ENCODE assay signal across 10 cellular contexts in genomic region chr5:138273834-138274188, GRCh38. TPM values are rescaled to one million over a fixed set of nuclear protein-coding genes. Genes with fewer than 3 reads are reported as not detected.
DNase-seq lines count a peak whose midpoint lies in the region; ATAC-seq lines count a peak whose summit lies in the region.
"Had no signal": no experiment of that assay in that cellular context is flagged by ENCODE, and none has a peak within 500 bp of the region (broad histone marks: within the 10 kb centered on the region; RNA-seq: fewer than 3 reads in every experiment).

No MANE protein-coding gene starts in this region.

- no peak overlapping the region for H3K27ac Mint-ChIP-seq in activated T-cell treated with anti-CD3 and anti-CD28 coated beads, Interleukin-2, amount 50 U/mL, for 72 hours
- no peak overlapping the region for H3K27ac Mint-ChIP-seq in activated naive CD8-positive, alpha-beta T cell treated with anti-CD3 and anti-CD28 coated beads for 36 hours
- H3K27ac Mint-ChIP-seq in stimulated activated naive B cell treated with anti-CD40 and anti-IgM and Interleukin-4, amounts not matched to agents 10 μg/mL and 1 μg/mL and 100 μg/mL, for 72 hours, result no peak overlapping the region

- peaks cover 7% of the 10 kb centered on the region for H3K4me1 Mint-ChIP-seq in activated T-cell treated with anti-CD3 and anti-CD28 coated beads, Interleukin-2, amount 50 U/mL, for 72 hours (ENCODE audit: low read depth)
- peaks cover 4% of the 10 kb centered on the region for H3K4me1 Mint-ChIP-seq in activated T-cell treated with anti-CD3 and anti-CD28 coated beads, Interleukin-2, amount 50 U/mL, for 4 hours (ENCODE audit: low read depth)
- H3K4me1 Mint-ChIP-seq in activated naive CD8-positive, alpha-beta T cell treated with anti-CD3 and anti-CD28 coated beads for 36 hours, result peaks cover 13% of the 10 kb centered on the region
- H3K4me1 Mint-ChIP-seq in stimulated activated naive B cell treated with anti-CD40 and anti-IgM and Interleukin-4, amounts not matched to agents 10 μg/mL and 1 μg/mL and 100 μg/mL, for 72 hours, result peaks cover 5 to 7% of the 10 kb centered on the region in 2 donors

- no peaks in the 10 kb centered on the region for H3K36me3 ChIP-seq in iPS-20b (ENCODE audit: insufficient read depth, low read depth, low read length)
- H3K36me3 ChIP-seq in effector memory CD4-positive, alpha-beta T cell (ENCODE audit: control insufficient read depth, insufficient read depth, low read length), result no peaks in the 10 kb centered on the region

- H3K4me3 Mint-ChIP-seq in activated T-cell treated with anti-CD3 and anti-CD28 coated beads, Interleukin-2, amount 50 U/mL, for 72 hours, result peak overlapping the region; percentile 52 to 67
- H3K4me3 Mint-ChIP-seq in activated T-cell treated with anti-CD3 and anti-CD28 coated beads, Interleukin-2, amount 50 U/mL, for 4 hours, result no peak overlapping the region
- peak overlapping the region; percentile 49 for H3K4me3 Mint-ChIP-seq in activated naive CD8-positive, alpha-beta T cell treated with anti-CD3 and anti-CD28 coated beads for 36 hours
- peak overlapping the region; percentile 46 to 68 for H3K4me3 Mint-ChIP-seq in stimulated activated naive B cell treated with anti-CD40 and anti-IgM and Interleukin-4, amounts not matched to agents 10 μg/mL and 1 μg/mL and 100 μg/mL, for 72 hours

- peaks cover 0 to 2% of the 10 kb centered on the region in 2 donors for H3K36me3 Mint-ChIP-seq in activated T-cell treated with anti-CD3 and anti-CD28 coated beads, Interleukin-2, amount 50 U/mL, for 72 hours (ENCODE audit: insufficient read depth in 2 of 2)
- H3K36me3 Mint-ChIP-seq in activated T-cell treated with anti-CD3 and anti-CD28 coated beads, Interleukin-2, amount 50 U/mL, for 4 hours (ENCODE audit: insufficient read depth), result no peaks in the 10 kb centered on the region
- no peaks in the 10 kb centered on the region for H3K36me3 Mint-ChIP-seq in activated naive CD8-positive, alpha-beta T cell treated with anti-CD3 and anti-CD28 coated beads for 36 hours
- no peaks in the 10 kb centered on the region for H3K36me3 Mint-ChIP-seq in stimulated activated naive B cell treated with anti-CD40 and anti-IgM and Interleukin-4, amounts not matched to agents 10 μg/mL and 1 μg/mL and 100 μg/mL, for 72 hours

- no peak for DNase-seq in activated T-cell treated with anti-CD3 and anti-CD28 coated beads, Interleukin-2, amount 50 U/mL, for 72 hours
- DNase-seq in activated T-cell treated with anti-CD3 and anti-CD28 coated beads, Interleukin-2, amount 50 U/mL, for 4 hours, result no peak
- no peak for DNase-seq in activated naive CD8-positive, alpha-beta T cell treated with anti-CD3 and anti-CD28 coated beads for 36 hours
- DNase-seq in stimulated activated naive B cell treated with anti-CD40 and anti-IgM and Interleukin-4, amounts not matched to agents 10 μg/mL and 1 μg/mL and 100 μg/mL, for 72 hours, result no peak
- DNase-seq in GM19238 (ENCODE audit: insufficient read length, low spot score), result no peak
- DNase-seq in effector memory CD4-positive, alpha-beta T cell, result no peak
- DNase-seq: ACHN had no signal

- peaks cover 45% of the 10 kb centered on the region for H3K27me3 ChIP-seq in iPS-20b (ENCODE audit: insufficient read depth, low read length)
- H3K27me3 ChIP-seq in effector memory CD4-positive, alpha-beta T cell (replicated peaks; ENCODE audit: control insufficient read depth, insufficient read depth, low read length, poor library complexity, severe bottlenecking), result no peaks in the 10 kb centered on the region

- H3K9me3 ChIP-seq in iPS-20b (ENCODE audit: insufficient read depth, low read depth, low read length), result no peaks in the 10 kb centered on the region
- H3K9me3 ChIP-seq in effector memory CD4-positive, alpha-beta T cell (ENCODE audit: control insufficient read depth, low read length), result no peaks in the 10 kb centered on the region

- peaks cover 9% of the 10 kb centered on the region for H3K4me1 ChIP-seq in iPS-20b (ENCODE audit: insufficient read depth, low read length)
- H3K4me1 ChIP-seq in effector memory CD4-positive, alpha-beta T cell (ENCODE audit: control insufficient read depth, insufficient read depth, low read length, poor library complexity, severe bottlenecking), result no peaks in the 10 kb centered on the region

- H3K27ac ChIP-seq in iPS-20b (ENCODE audit: low read length), result no peak overlapping the region
- no peak overlapping the region for H3K27ac ChIP-seq in effector memory CD4-positive, alpha-beta T cell (ENCODE audit: insufficient read depth, low read length, poor library complexity, severe bottlenecking)

- peaks cover 33% of the 10 kb centered on the region for H3K27me3 Mint-ChIP-seq in activated T-cell treated with anti-CD3 and anti-CD28 coated beads, Interleukin-2, amount 50 U/mL, for 72 hours (ENCODE audit: low read depth)
- peaks cover 28% of the 10 kb centered on the region for H3K27me3 Mint-ChIP-seq in activated T-cell treated with anti-CD3 and anti-CD28 coated beads, Interleukin-2, amount 50 U/mL, for 4 hours (ENCODE audit: low read depth)
- peaks cover 57% of the 10 kb centered on the region for H3K27me3 Mint-ChIP-seq in activated naive CD8-positive, alpha-beta T cell treated with anti-CD3 and anti-CD28 coated beads for 36 hours
- peaks cover 24 to 35% of the 10 kb centered on the region in 2 donors for H3K27me3 Mint-ChIP-seq in stimulated activated naive B cell treated with anti-CD40 and anti-IgM and Interleukin-4, amounts not matched to agents 10 μg/mL and 1 μg/mL and 100 μg/mL, for 72 hours

- no peak for ATAC-seq in activated T-cell treated with anti-CD3 and anti-CD28 coated beads, Interleukin-2, amount 50 U/mL, for 72 hours (replicated peaks in 1 of 2)
- no peak for ATAC-seq in activated T-cell treated with anti-CD3 and anti-CD28 coated beads, Interleukin-2, amount 50 U/mL, for 4 hours
- ATAC-seq in stimulated activated naive B cell treated with anti-CD40 and anti-IgM and Interleukin-4, amounts not matched to agents 10 μg/mL and 1 μg/mL and 100 μg/mL, for 72 hours (replicated peaks), result no peak
- no peak for ATAC-seq in GM19035 (IDR thresholded peaks at IDR 0.05; ENCODE audit: unreplicated experiment)

- H3K9me3 Mint-ChIP-seq in activated T-cell treated with anti-CD3 and anti-CD28 coated beads, Interleukin-2, amount 50 U/mL, for 72 hours, result no peaks in the 10 kb centered on the region
- H3K9me3 Mint-ChIP-seq in activated T-cell treated with anti-CD3 and anti-CD28 coated beads, Interleukin-2, amount 50 U/mL, for 4 hours, result no peaks in the 10 kb centered on the region
- H3K9me3 Mint-ChIP-seq in activated naive CD8-positive, alpha-beta T cell treated with anti-CD3 and anti-CD28 coated beads for 36 hours, result no peaks in the 10 kb centered on the region
- H3K9me3 Mint-ChIP-seq in stimulated activated naive B cell treated with anti-CD40 and anti-IgM and Interleukin-4, amounts not matched to agents 10 μg/mL and 1 μg/mL and 100 μg/mL, for 72 hours, result no peaks in the 10 kb centered on the region

- H3K4me3 ChIP-seq in iPS-20b (ENCODE audit: low read length), result peak overlapping the region; percentile 62; the same call in 1 of the 2 replicates
- H3K4me3 ChIP-seq in effector memory CD4-positive, alpha-beta T cell (ENCODE audit: insufficient read depth, low read depth, low read length, poor library complexity, severe bottlenecking), result no peak overlapping the region

- peak overlapping the region; percentile 42; the same call in 1 of the 2 replicates for H3K9ac ChIP-seq in iPS-20b (ENCODE audit: low read depth, low read length)

RNA-seq across cellular contexts. Expression of gene GFRA3, which starts 0.6 kb away (rescaled TPM):
- under 1 TPM in 1 of 2 donors, not detected in 1; 0.17 TPM for total RNA-seq in activated T-cell treated with anti-CD3 and anti-CD28 coated beads, Interleukin-2, amount 50 U/mL, for 72 hours
- not detected for total RNA-seq in activated T-cell treated with anti-CD3 and anti-CD28 coated beads, Interleukin-2, amount 50 U/mL, for 4 hours
- under 1 TPM in 1 of 2 experiments, not detected in 1; 0.18 TPM for total RNA-seq in activated naive CD8-positive, alpha-beta T cell treated with anti-CD3 and anti-CD28 coated beads for 36 hours
- total RNA-seq: LHCN-M2 had no signal

RNA-seq across cellular contexts. Expression of gene CDC25C, which starts 57.8 kb away (rescaled TPM):
- 10 to 100 TPM; 22.6 to 30.1 TPM for total RNA-seq in activated T-cell treated with anti-CD3 and anti-CD28 coated beads, Interleukin-2, amount 50 U/mL, for 72 hours
- 1 to 10 TPM in 2 of 3 donors, under 1 TPM in 1; 0.69 to 1.3 (median 1.2) TPM for total RNA-seq in activated T-cell treated with anti-CD3 and anti-CD28 coated beads, Interleukin-2, amount 50 U/mL, for 4 hours
- total RNA-seq in activated naive CD8-positive, alpha-beta T cell treated with anti-CD3 and anti-CD28 coated beads for 36 hours, result 1 to 10 TPM; 8.4 to 8.7 TPM

Comparison
In these comparisons a context has a peak if more than half of its experiments do, and no peak if none do; other contexts are left out.
1. RNA of gene CDC25C, which starts 57.8 kb away (total RNA-seq): 22.6 to 30.1 TPM in activated T-cell treated with anti-CD3 and anti-CD28 coated beads, Interleukin-2, amount 50 U/mL, for 72 hours and 8.4 to 8.7 TPM in activated naive CD8-positive, alpha-beta T cell treated with anti-CD3 and anti-CD28 coated beads for 36 hours; 0.69 to 1.3 TPM in activated T-cell treated with anti-CD3 and anti-CD28 coated beads, Interleukin-2, amount 50 U/mL, for 4 hours; every median in the first group is over 4 times any median in the second.